ENCODE assay signal across 8 cellular contexts in genomic region chr7:12403287-12404181, GRCh38. TPM values are rescaled to one million over a fixed set of nuclear protein-coding genes. Genes with fewer than 3 reads are reported as not detected.
DNase-seq lines count a peak whose midpoint lies in the region; ATAC-seq, FAIRE-seq and TF ChIP-seq lines count a peak whose summit lies in the region.

Gene VWDE (minus strand): TSS chr7:12403865. CDS start chr7:12403716, 149 bp downstream.

- ATAC-seq in GM19328 (IDR thresholded peaks at IDR 0.05; ENCODE audit: unreplicated experiment) (peak; percentile 56), right cardiac atrium (peak; percentile 89 to 93)

- H3K9me3 ChIP-seq in right cardiac atrium (ENCODE audit: control insufficient read depth, low read length): no peaks in the 10 kb centered on the region

- DNase-seq in RCC 7860 (ENCODE audit: low spot score) (peak; percentile 31), right cardiac atrium (peak; percentile 33 to 71 (median 63)), retinal pigment epithelial cell (ENCODE audit: low read depth) (no peak), RKO (ENCODE audit: low spot score) (no peak), activated gamma-delta T cell treated with Interleukin-2 at 50 U/mL for 16 hours (no peak)
- peak; percentile 74 for DNase-seq in activated naive CD4-positive, alpha-beta T cell treated with anti-CD3 and anti-CD28 coated beads, Interleukin-2, amount 10 ng/mL, durations not matched to agents 7 days and 5 days

- H3K4me1 Mint-ChIP-seq in IgD-negative memory B cell: peaks cover 4 to 15% (median 13%) of the 10 kb centered on the region in 3 donors
- H3K4me1 Mint-ChIP-seq in activated naive CD4-positive, alpha-beta T cell treated with anti-CD3 and anti-CD28 coated beads, Interleukin-2, amount 10 ng/mL, durations not matched to agents 7 days and 5 days: peaks cover 19% of the 10 kb centered on the region

- H3K27me3 Mint-ChIP-seq in IgD-negative memory B cell: peaks cover 17% of the 10 kb centered on the region
- peaks cover 19% of the 10 kb centered on the region for H3K27me3 Mint-ChIP-seq in activated naive CD4-positive, alpha-beta T cell treated with anti-CD3 and anti-CD28 coated beads, Interleukin-2, amount 10 ng/mL, durations not matched to agents 7 days and 5 days

- H3K27me3 ChIP-seq in right cardiac atrium (ENCODE audit: control insufficient read depth, insufficient read depth): no peaks in the 10 kb centered on the region

- H3K9me3 Mint-ChIP-seq in IgD-negative memory B cell: peaks cover 2 to 9% (median 4%) of the 10 kb centered on the region in 3 donors
- H3K9me3 Mint-ChIP-seq in activated naive CD4-positive, alpha-beta T cell treated with anti-CD3 and anti-CD28 coated beads, Interleukin-2, amount 10 ng/mL, durations not matched to agents 7 days and 5 days: peaks cover 4% of the 10 kb centered on the region

- H3K27ac Mint-ChIP-seq in IgD-negative memory B cell: no peak within 1 kb of the TSS
- H3K27ac Mint-ChIP-seq in activated naive CD4-positive, alpha-beta T cell treated with anti-CD3 and anti-CD28 coated beads, Interleukin-2, amount 10 ng/mL, durations not matched to agents 7 days and 5 days: peak within 1 kb of the TSS; percentile 78

- H3K36me3 Mint-ChIP-seq in IgD-negative memory B cell: no peaks in the 10 kb centered on the region
- H3K36me3 Mint-ChIP-seq in activated naive CD4-positive, alpha-beta T cell treated with anti-CD3 and anti-CD28 coated beads, Interleukin-2, amount 10 ng/mL, durations not matched to agents 7 days and 5 days: no peaks in the 10 kb centered on the region

- no peak for FAIRE-seq in RCC 7860 (lab: Jason Lieb, UNC)

- intact Hi-C loops in right cardiac atrium (cut with DNase I): no loop called here

- CTCF ChIA-PET in activated naive CD4-positive, alpha-beta T cell treated with anti-CD3 and anti-CD28 coated beads, Interleukin-2, amount 10 ng/mL, durations not matched to agents 7 days and 5 days (lab: Charles Lee): interaction anchor here (0.8 to 1.1 kb wide), 3 partner anchors 14 to 59 kb away, joined by 3 to 4 read pairs (median 4); no protein-coding TSS in a partner anchor

- TF ChIP-seq CTCF in retinal pigment epithelial cell (conservative IDR thresholded peaks at IDR 0.05; ENCODE audit: low read depth, low read length): peak; percentile 19

- no peak within 1 kb of the TSS for H3K27ac ChIP-seq in right cardiac atrium (ENCODE audit: low read length)

- H3K4me3 ChIP-seq in right cardiac atrium (ENCODE audit: low read length) (peak within 1 kb of the TSS; percentile 65), retinal pigment epithelial cell (ENCODE audit: low read length) (peak within 1 kb of the TSS; percentile 62)

- H3K4me3 Mint-ChIP-seq in IgD-negative memory B cell: peak within 1 kb of the TSS; percentile 45 to 83 (median 72)
- H3K4me3 Mint-ChIP-seq in activated naive CD4-positive, alpha-beta T cell treated with anti-CD3 and anti-CD28 coated beads, Interleukin-2, amount 10 ng/mL, durations not matched to agents 7 days and 5 days: peak within 1 kb of the TSS; percentile 75

- WGBS in right cardiac atrium: under 1% methylated on average over 54 of the region's 54 CpGs

- no peaks in the 10 kb centered on the region for H3K4me1 ChIP-seq in right cardiac atrium (ENCODE audit: control insufficient read depth, insufficient read depth, low read length)

RNA-seq across cellular contexts. Expression of gene VWDE, which starts in this region (rescaled TPM):
- polyA plus RNA-seq in IgD-negative memory B cell (not detected), right cardiac atrium (6.1 TPM)
- total RNA-seq in right cardiac atrium: 10 to 100 TPM in 3 of 4 donors, 1 to 10 TPM in 1; 9.3 to 18.4 (median 11.7) TPM

Comparison
In these comparisons a context has a peak if more than half of its experiments do, and no peak if none do; other contexts are left out.
1. DNase-seq: peak in RCC 7860 (single experiment), activated naive CD4-positive, alpha-beta T cell treated with anti-CD3 and anti-CD28 coated beads, Interleukin-2, amount 10 ng/mL, durations not matched to agents 7 days and 5 days (single experiment) and right cardiac atrium (3 of 3); none in retinal pigment epithelial cell (single experiment), RKO (single experiment) and activated gamma-delta T cell treated with Interleukin-2 at 50 U/mL for 16 hours (single experiment).